In genomic region chr19:4815426-4816387, GRCh38 we compare ENCODE assay signal across 1 cellular context.
TF ChIP-seq lines count a peak whose summit lies in the region.

No MANE protein-coding gene starts in this region.

TF ChIP-seq in HepG2, 621 proteins besides CTCF, POLR2A, EP300 and RAD21 (continued from another document and continues in another):
- TF ChIP-seq, protein P1, sequence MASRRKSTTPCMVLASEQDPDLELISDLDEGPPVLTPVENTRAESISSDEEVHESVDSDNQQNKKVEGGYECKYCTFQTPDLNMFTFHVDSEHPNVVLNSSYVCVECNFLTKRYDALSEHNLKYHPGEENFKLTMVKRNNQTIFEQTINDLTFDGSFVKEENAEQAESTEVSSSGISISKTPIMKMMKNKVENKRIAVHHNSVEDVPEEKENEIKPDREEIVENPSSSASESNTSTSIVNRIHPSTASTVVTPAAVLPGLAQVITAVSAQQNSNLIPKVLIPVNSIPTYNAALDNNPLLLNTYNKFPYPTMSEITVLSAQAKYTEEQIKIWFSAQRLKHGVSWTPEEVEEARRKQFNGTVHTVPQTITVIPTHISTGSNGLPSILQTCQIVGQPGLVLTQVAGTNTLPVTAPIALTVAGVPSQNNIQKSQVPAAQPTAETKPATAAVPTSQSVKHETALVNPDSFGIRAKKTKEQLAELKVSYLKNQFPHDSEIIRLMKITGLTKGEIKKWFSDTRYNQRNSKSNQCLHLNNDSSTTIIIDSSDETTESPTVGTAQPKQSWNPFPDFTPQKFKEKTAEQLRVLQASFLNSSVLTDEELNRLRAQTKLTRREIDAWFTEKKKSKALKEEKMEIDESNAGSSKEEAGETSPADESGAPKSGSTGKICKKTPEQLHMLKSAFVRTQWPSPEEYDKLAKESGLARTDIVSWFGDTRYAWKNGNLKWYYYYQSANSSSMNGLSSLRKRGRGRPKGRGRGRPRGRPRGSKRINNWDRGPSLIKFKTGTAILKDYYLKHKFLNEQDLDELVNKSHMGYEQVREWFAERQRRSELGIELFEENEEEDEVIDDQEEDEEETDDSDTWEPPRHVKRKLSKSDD (CRISPR knock-in tag; IDR thresholded peaks at IDR 0.05; ENCODE audit: low read depth): no peak
- TF ChIP-seq NAIF1 (CRISPR knock-in tag; IDR thresholded peaks at IDR 0.05; ENCODE audit: borderline replicate concordance) (no peak), ZNF792 (CRISPR knock-in tag; IDR thresholded peaks at IDR 0.05) (no peak), YEATS4 (CRISPR knock-in tag; IDR thresholded peaks at IDR 0.05; ENCODE audit: borderline replicate concordance) (peak; percentile 50; the same call in 1 of the 2 replicates), HNRNPK (IDR thresholded peaks at IDR 0.05; ENCODE audit: low read depth, low read length, poor library complexity, severe bottlenecking) (no peak), POGZ (CRISPR knock-in tag; IDR thresholded peaks at IDR 0.05) (0 out of 2 replicates have a peak, but pooled peaks have one; percentile 17), KAT8 (CRISPR knock-in tag; IDR thresholded peaks at IDR 0.05) (peak; percentile 92), BRCA1 (CRISPR knock-in tag; IDR thresholded peaks at IDR 0.05) (no peak), ZFP36L2 (CRISPR knock-in tag; IDR thresholded peaks at IDR 0.05) (no peak), BCL6 (CRISPR knock-in tag; IDR thresholded peaks at IDR 0.05) (no peak; the same call in 1 of the 2 replicates), PRDM15 (CRISPR knock-in tag; IDR thresholded peaks at IDR 0.05) (no peak), HDAC2 (CRISPR knock-in tag; IDR thresholded peaks at IDR 0.05) (peak; percentile 57; the same call in 1 of the 2 replicates), ASH2L (IDR thresholded peaks at IDR 0.05; ENCODE audit: insufficient read length, low read depth, low read length) (no peak), ZNF318 (CRISPR knock-in tag; IDR thresholded peaks at IDR 0.05) (peak; percentile 78; the same call in 1 of the 2 replicates), SNAI1 (CRISPR knock-in tag; IDR thresholded peaks at IDR 0.05; ENCODE audit: borderline replicate concordance) (no peak), ZMYM3 (CRISPR knock-in tag; IDR thresholded peaks at IDR 0.05) (peak; percentile 50), ZNF878 (CRISPR knock-in tag; IDR thresholded peaks at IDR 0.05) (peak; percentile 35; the same call in 1 of the 2 replicates), SRF (IDR thresholded peaks at IDR 0.05; ENCODE audit: low read depth, low read length) (peak; percentile 91), ZMYM2 (CRISPR knock-in tag; IDR thresholded peaks at IDR 0.05) (no peak), AGO1 (IDR thresholded peaks at IDR 0.05; ENCODE audit: low read depth, low read length, poor library complexity, severe bottlenecking) (no peak)
- TF ChIP-seq, protein P2, sequence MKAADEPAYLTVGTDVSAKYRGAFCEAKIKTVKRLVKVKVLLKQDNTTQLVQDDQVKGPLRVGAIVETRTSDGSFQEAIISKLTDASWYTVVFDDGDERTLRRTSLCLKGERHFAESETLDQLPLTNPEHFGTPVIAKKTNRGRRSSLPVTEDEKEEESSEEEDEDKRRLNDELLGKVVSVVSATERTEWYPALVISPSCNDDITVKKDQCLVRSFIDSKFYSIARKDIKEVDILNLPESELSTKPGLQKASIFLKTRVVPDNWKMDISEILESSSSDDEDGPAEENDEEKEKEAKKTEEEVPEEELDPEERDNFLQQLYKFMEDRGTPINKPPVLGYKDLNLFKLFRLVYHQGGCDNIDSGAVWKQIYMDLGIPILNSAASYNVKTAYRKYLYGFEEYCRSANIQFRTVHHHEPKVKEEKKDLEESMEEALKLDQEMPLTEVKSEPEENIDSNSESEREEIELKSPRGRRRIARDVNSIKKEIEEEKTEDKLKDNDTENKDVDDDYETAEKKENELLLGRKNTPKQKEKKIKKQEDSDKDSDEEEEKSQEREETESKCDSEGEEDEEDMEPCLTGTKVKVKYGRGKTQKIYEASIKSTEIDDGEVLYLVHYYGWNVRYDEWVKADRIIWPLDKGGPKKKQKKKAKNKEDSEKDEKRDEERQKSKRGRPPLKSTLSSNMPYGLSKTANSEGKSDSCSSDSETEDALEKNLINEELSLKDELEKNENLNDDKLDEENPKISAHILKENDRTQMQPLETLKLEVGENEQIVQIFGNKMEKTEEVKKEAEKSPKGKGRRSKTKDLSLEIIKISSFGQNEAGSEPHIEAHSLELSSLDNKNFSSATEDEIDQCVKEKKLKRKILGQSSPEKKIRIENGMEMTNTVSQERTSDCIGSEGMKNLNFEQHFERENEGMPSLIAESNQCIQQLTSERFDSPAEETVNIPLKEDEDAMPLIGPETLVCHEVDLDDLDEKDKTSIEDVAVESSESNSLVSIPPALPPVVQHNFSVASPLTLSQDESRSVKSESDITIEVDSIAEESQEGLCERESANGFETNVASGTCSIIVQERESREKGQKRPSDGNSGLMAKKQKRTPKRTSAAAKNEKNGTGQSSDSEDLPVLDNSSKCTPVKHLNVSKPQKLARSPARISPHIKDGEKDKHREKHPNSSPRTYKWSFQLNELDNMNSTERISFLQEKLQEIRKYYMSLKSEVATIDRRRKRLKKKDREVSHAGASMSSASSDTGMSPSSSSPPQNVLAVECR (CRISPR knock-in tag; IDR thresholded peaks at IDR 0.05; ENCODE audit: borderline replicate concordance): peak; percentile 66; the same call in 1 of the 2 replicates
- TF ChIP-seq, protein P3, sequence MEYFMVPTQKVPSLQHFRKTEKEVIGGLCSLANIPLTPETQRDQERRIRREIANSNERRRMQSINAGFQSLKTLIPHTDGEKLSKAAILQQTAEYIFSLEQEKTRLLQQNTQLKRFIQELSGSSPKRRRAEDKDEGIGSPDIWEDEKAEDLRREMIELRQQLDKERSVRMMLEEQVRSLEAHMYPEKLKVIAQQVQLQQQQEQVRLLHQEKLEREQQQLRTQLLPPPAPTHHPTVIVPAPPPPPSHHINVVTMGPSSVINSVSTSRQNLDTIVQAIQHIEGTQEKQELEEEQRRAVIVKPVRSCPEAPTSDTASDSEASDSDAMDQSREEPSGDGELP (IDR thresholded peaks at IDR 0.05; ENCODE audit: borderline replicate concordance, low read depth): no peak
- TF ChIP-seq, protein P4, sequence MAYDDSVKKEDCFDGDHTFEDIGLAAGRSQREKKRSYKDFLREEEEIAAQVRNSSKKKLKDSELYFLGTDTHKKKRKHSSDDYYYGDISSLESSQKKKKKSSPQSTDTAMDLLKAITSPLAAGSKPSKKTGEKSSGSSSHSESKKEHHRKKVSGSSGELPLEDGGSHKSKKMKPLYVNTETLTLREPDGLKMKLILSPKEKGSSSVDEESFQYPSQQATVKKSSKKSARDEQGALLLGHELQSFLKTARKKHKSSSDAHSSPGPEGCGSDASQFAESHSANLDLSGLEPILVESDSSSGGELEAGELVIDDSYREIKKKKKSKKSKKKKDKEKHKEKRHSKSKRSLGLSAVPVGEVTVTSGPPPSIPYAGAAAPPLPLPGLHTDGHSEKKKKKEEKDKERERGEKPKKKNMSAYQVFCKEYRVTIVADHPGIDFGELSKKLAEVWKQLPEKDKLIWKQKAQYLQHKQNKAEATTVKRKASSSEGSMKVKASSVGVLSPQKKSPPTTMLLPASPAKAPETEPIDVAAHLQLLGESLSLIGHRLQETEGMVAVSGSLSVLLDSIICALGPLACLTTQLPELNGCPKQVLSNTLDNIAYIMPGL (CRISPR knock-in tag; IDR thresholded peaks at IDR 0.05; ENCODE audit: borderline replicate concordance in 1 of 2, low read depth in 1 of 2): peak in 1 of 2 experiments; percentile 24; a peak in 1 of 4 replicates
- TF ChIP-seq, protein P5, sequence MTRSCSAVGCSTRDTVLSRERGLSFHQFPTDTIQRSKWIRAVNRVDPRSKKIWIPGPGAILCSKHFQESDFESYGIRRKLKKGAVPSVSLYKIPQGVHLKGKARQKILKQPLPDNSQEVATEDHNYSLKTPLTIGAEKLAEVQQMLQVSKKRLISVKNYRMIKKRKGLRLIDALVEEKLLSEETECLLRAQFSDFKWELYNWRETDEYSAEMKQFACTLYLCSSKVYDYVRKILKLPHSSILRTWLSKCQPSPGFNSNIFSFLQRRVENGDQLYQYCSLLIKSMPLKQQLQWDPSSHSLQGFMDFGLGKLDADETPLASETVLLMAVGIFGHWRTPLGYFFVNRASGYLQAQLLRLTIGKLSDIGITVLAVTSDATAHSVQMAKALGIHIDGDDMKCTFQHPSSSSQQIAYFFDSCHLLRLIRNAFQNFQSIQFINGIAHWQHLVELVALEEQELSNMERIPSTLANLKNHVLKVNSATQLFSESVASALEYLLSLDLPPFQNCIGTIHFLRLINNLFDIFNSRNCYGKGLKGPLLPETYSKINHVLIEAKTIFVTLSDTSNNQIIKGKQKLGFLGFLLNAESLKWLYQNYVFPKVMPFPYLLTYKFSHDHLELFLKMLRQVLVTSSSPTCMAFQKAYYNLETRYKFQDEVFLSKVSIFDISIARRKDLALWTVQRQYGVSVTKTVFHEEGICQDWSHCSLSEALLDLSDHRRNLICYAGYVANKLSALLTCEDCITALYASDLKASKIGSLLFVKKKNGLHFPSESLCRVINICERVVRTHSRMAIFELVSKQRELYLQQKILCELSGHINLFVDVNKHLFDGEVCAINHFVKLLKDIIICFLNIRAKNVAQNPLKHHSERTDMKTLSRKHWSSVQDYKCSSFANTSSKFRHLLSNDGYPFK (CRISPR knock-in tag; IDR thresholded peaks at IDR 0.05; ENCODE audit: borderline replicate concordance): peak; percentile 48; the same call in 1 of the 2 replicates
- TF ChIP-seq, protein P6, sequence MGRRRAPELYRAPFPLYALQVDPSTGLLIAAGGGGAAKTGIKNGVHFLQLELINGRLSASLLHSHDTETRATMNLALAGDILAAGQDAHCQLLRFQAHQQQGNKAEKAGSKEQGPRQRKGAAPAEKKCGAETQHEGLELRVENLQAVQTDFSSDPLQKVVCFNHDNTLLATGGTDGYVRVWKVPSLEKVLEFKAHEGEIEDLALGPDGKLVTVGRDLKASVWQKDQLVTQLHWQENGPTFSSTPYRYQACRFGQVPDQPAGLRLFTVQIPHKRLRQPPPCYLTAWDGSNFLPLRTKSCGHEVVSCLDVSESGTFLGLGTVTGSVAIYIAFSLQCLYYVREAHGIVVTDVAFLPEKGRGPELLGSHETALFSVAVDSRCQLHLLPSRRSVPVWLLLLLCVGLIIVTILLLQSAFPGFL (CRISPR knock-in tag; IDR thresholded peaks at IDR 0.05): no peak
